In the genomic region with DNA sequence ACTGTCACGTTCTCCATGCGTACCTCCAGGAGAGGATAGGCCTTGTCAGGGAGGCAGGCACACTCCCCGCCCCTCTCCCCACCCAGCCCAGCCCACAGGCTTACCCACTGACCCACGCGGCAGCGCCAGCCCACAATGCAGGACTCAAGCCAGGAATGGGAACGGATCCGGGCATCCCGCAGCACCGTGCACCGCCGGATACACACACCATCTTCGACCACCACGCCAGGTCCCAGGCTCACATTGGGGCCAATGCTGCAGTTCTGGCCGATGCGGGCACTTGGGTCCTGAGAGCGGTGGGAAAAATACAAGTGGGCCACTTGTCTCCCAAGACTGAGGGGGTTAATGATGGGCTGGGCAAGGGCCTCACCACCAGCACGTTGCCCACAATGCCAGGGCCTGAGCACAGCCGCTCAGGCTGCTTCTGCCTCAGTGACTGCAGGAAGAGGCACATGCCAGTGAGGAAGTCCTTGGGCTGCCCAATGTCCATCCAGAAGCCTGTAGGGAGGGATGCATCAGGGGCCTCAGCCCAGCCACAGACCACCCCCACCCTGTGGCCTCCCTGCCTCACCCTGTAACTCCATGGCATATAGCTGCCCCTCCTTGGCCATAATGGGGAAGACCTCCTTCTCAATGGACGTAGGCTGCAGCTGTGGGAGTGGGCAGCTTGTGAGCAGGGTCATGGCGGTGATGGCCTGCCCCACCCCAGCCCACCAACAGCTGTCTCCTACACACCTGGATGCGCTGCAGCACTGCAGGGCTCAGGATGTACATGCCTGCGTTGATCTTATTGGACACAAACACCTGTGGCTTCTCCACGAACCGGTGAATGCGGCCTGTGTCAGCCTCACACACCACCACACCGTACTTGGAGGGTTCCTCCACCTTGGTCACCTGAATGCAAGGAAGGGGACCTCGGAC, we compare ENCODE assay signal across 9 cellular contexts. TPM values are rescaled to one million over a fixed set of nuclear protein-coding genes. Genes with fewer than 3 reads are reported as not detected.
DNase-seq lines count a peak whose midpoint lies in the region; ATAC-seq, FAIRE-seq and TF ChIP-seq lines count a peak whose summit lies in the region.
"Had no signal": no experiment of that assay in that cellular context is flagged by ENCODE, and none has a peak within 500 bp of the region (broad histone marks: within the 10 kb centered on the region; RNA-seq: fewer than 3 reads in every experiment).

No MANE protein-coding gene starts in this region.

- peaks cover 39% of the 10 kb centered on the region for H4K20me1 ChIP-seq in DND-41 (ENCODE audit: insufficient read depth, low read length)
- no peaks in the 10 kb centered on the region for H4K20me1 ChIP-seq in PC-3 (ENCODE audit: low read length)

- POLR2A ChIA-PET in PC-3 (lab: Charles Lee; ENCODE audit: unreplicated experiment) = no interaction called here

- H3K9ac ChIP-seq in DND-41 (ENCODE audit: low read depth, low read length) = peak overlapping the region; percentile 96
- peak overlapping the region; percentile 98 for H3K9ac ChIP-seq in PC-3 (ENCODE audit: low read length)
- H3K9ac ChIP-seq in endodermal cell (ENCODE audit: extremely low read depth, low read length, poor library complexity, severe bottlenecking) = peak overlapping the region; percentile 98

- no peak for FAIRE-seq in pancreas (lab: Jason Lieb, UNC)

- DNase-seq in DND-41 (peak; percentile 4), PC-3 (no peak), endodermal cell (no peak), pancreas (peak in 3 of 6 donors; percentile 55 to 65 (median 57)), NCI-H1930 (lab: John Stamatoyannopoulos, UW) (no peak), NCI-H146 treated with DMSO at 0.1 percent for 48 hours (lab: John Stamatoyannopoulos, UW; ENCODE audit: unreplicated experiment) (no peak), NCI-H2196 treated with DMSO at 0.1 percent for 48 hours (lab: John Stamatoyannopoulos, UW; ENCODE audit: unreplicated experiment) (no peak), NCI-H1436 (lab: John Stamatoyannopoulos, UW) (no peak)

- intact Hi-C loops in PC-3 (cut with micrococcal nuclease) = no loop called here
- intact Hi-C loops in pancreas (cut with DNase I) = no loop called here

- H3K4me3 Mint-ChIP-seq in endodermal cell = peak overlapping the region; percentile 87

- H2AFZ ChIP-seq in DND-41 (ENCODE audit: low read depth, low read length) (no peak overlapping the region), PC-3 (ENCODE audit: low read length) (no peak overlapping the region)

- no TSS peak for BruUV-seq in PC-3 (replicated peaks; lab: Mats Ljungman, UMichigan)

- peaks cover 56% of the 10 kb centered on the region for H3K4me1 ChIP-seq in DND-41 (ENCODE audit: insufficient read depth, low read length)
- H3K4me1 ChIP-seq in PC-3 (ENCODE audit: insufficient read depth, low read length) = peaks cover 20% of the 10 kb centered on the region
- H3K4me1 ChIP-seq in endodermal cell (ENCODE audit: control insufficient read depth, insufficient read depth, low read length) = peaks cover 7% of the 10 kb centered on the region
- H3K4me1 ChIP-seq in pancreas = peaks cover 4 to 17% (median 10%) of the 10 kb centered on the region in 3 donors

- no peaks in the 10 kb centered on the region for H3K9me3 Mint-ChIP-seq in endodermal cell

- peaks cover 32% of the 10 kb centered on the region for H3K79me2 ChIP-seq in DND-41 (ENCODE audit: insufficient read depth, low read length)
- H3K79me2 ChIP-seq in PC-3 (ENCODE audit: low read length) = peaks cover 17% of the 10 kb centered on the region

- H3K27ac Mint-ChIP-seq in endodermal cell = peak overlapping the region; percentile 72

- CTCF ChIA-PET in PC-3 (lab: Charles Lee) = no interaction called here

- H3K4me3 ChIP-seq in DND-41 (ENCODE audit: low read depth in 1 of 2, low read length in 2 of 2) (peak overlapping the region; percentile 91 to 94; a peak in 3 of 4 replicates), PC-3 (ENCODE audit: low read length) (peak overlapping the region; percentile 98), endodermal cell (ENCODE audit: low read length) (peak overlapping the region; percentile 97), pancreas (peak overlapping the region in 3 of 4 donors; percentile 96 to 100 (median 100))

- H3K27me3 ChIP-seq in DND-41 (ENCODE audit: insufficient read depth, low read length, poor library complexity) (no peaks in the 10 kb centered on the region), PC-3 (ENCODE audit: low read length) (no peaks in the 10 kb centered on the region), endodermal cell (ENCODE audit: control insufficient read depth, insufficient read depth, low read length, poor library complexity, severe bottlenecking) (no peaks in the 10 kb centered on the region), pancreas (no peaks in the 10 kb centered on the region)

- H3K4me1 Mint-ChIP-seq in endodermal cell = peaks cover 13% of the 10 kb centered on the region

- 94 to 97% methylated on average over 20 to 28 of the region's 28 CpGs for WGBS in endodermal cell (ENCODE audit: insufficient coverage in 1 of 2, insufficient read length in 1 of 2), 2 experiments
- 54% methylated on average over 28 of the region's 28 CpGs for WGBS in pancreas, 2 donors

- no peak for TF ChIP-seq CTCF in DND-41 (IDR thresholded peaks at IDR 0.05; ENCODE audit: borderline replicate concordance, extremely low read depth, low read length, poor library complexity, severe bottlenecking)
- TF ChIP-seq CTCF in PC-3 (conservative IDR thresholded peaks at IDR 0.05; ENCODE audit: low read depth, low read length) = no peak
- TF ChIP-seq CTCF in endodermal cell (conservative IDR thresholded peaks at IDR 0.05) = no peak
- TF ChIP-seq CTCF in pancreas (IDR thresholded peaks at IDR 0.05) = no peak

- H3K9me2 ChIP-seq in PC-3 (replicated peaks; ENCODE audit: low read length) = no peaks in the 10 kb centered on the region

- H3K9me3 ChIP-seq in DND-41 (ENCODE audit: insufficient read depth, low read length, severe bottlenecking) (no peaks in the 10 kb centered on the region), PC-3 (ENCODE audit: low read length) (no peaks in the 10 kb centered on the region), endodermal cell (ENCODE audit: control insufficient read depth, low read length) (no peaks in the 10 kb centered on the region), pancreas (no peaks in the 10 kb centered on the region)

- H3F3A ChIP-seq in PC-3 (ENCODE audit: low read length, unreplicated experiment) = no peaks in the 10 kb centered on the region

- peak overlapping the region; percentile 88 for H3K27ac ChIP-seq in DND-41 (ENCODE audit: low read length)
- no peak overlapping the region for H3K27ac ChIP-seq in PC-3 (ENCODE audit: low read length)
- H3K27ac ChIP-seq in endodermal cell (ENCODE audit: low read depth, low read length) = no peak overlapping the region
- H3K27ac ChIP-seq in pancreas = peak overlapping the region in 1 of 4 donors; percentile 99

- H3K36me3 ChIP-seq in DND-41 (ENCODE audit: insufficient read depth, low read length) (peaks cover 53% of the 10 kb centered on the region), PC-3 (ENCODE audit: low read depth, low read length) (peaks cover 16% of the 10 kb centered on the region), endodermal cell (ENCODE audit: control insufficient read depth, insufficient read depth, low read length) (peaks cover 43% of the 10 kb centered on the region), pancreas (peaks cover 0 to 17% (median 8%) of the 10 kb centered on the region in 3 donors)

- ATAC-seq in DND-41 (ENCODE audit: insufficient read depth, low read depth) = no peak
- ATAC-seq in PC-3 = no peak
- ATAC-seq in pancreas = no peak
- ATAC-seq: activated CD4-positive, CD25-positive, alpha-beta regulatory T cell treated with anti-CD3 and anti-CD28 coated beads, Interleukin-2, amount 50 U/mL, for 24 hours had no signal

- peak overlapping the region; percentile 98 for H3K4me2 ChIP-seq in DND-41 (ENCODE audit: insufficient read depth, low read length)
- peak overlapping the region; percentile 96 for H3K4me2 ChIP-seq in PC-3 (ENCODE audit: low read length)

- H3K27me3 Mint-ChIP-seq in endodermal cell (ENCODE audit: insufficient read depth) = peaks cover 4% of the 10 kb centered on the region

- H3K36me3 Mint-ChIP-seq in endodermal cell (ENCODE audit: low read depth) = peaks cover 23% of the 10 kb centered on the region

RNA-seq across cellular contexts. Expression of a gene that starts 1.6 kb away (rescaled TPM):
- total RNA-seq in PC-3 (2014; rRNA removed) = 69.5 and 83.9 TPM in 2 replicates
- 10 to 100 TPM; 35.5 to 38.2 TPM for total RNA-seq in endodermal cell
- 20.3 TPM for polyA plus RNA-seq in endodermal cell (2013, experiment 1 of 2)
- polyA plus RNA-seq in endodermal cell (2013, experiment 2 of 2) = 19.3 TPM
- total RNA-seq in pancreas = 10 to 100 TPM; 22.4 to 46.7 (median 31.4) TPM
- polyA plus RNA-seq in pancreas = 10 to 100 TPM; 35.9 to 38.1 TPM

RNA-seq across cellular contexts. Expression of a gene that starts 2.6 kb away (rescaled TPM):
- total RNA-seq in PC-3 (2014; rRNA removed) = 1.8 and 2.1 TPM in 2 replicates
- 1 to 10 TPM; 1.4 to 3.0 TPM for total RNA-seq in endodermal cell
- polyA plus RNA-seq in endodermal cell (2013, experiment 1 of 2) = 1.5 TPM
- polyA plus RNA-seq in endodermal cell (2013, experiment 2 of 2) = 1.7 TPM
- not detected for total RNA-seq in pancreas
- 1 to 10 TPM; 3.9 to 4.0 TPM for polyA plus RNA-seq in pancreas

RNA-seq across cellular contexts. Expression of a gene that starts 32.8 kb away (rescaled TPM):
- total RNA-seq in PC-3 (2014; rRNA removed) (38.6 and 43.0 TPM in 2 replicates), endodermal cell (10 to 100 TPM; 47.3 to 47.6 TPM), pancreas (10 to 100 TPM; 13.5 to 27.6 (median 18.3) TPM)
- 38.6 TPM for polyA plus RNA-seq in endodermal cell (2013, experiment 1 of 2)
- 33.5 TPM for polyA plus RNA-seq in endodermal cell (2013, experiment 2 of 2)
- polyA plus RNA-seq in pancreas = 10 to 100 TPM; 21.8 to 24.3 TPM

RNA-seq across cellular contexts. Expression of a gene that starts 32.8 kb away (rescaled TPM):
- total RNA-seq in PC-3 (2014; rRNA removed) = 1.7 and 2.8 TPM in 2 replicates
- 10 to 100 TPM; 30.8 to 35.5 TPM for total RNA-seq in endodermal cell
- polyA plus RNA-seq in endodermal cell (2013, experiment 1 of 2) = 21.9 TPM
- 17.2 TPM for polyA plus RNA-seq in endodermal cell (2013, experiment 2 of 2)
- 10 to 100 TPM; 17.2 to 36.5 (median 21.6) TPM for total RNA-seq in pancreas
- 100 to 1,000 TPM in 1 of 2 donors, 10 to 100 TPM in 1; 83.0 to 150 TPM for polyA plus RNA-seq in pancreas

RNA-seq across cellular contexts. Expression of a gene that starts 48.0 kb away (rescaled TPM):
- total RNA-seq in PC-3 (2014; rRNA removed) = 236 and 246 TPM in 2 replicates
- 100 to 1,000 TPM; 188 to 216 TPM for total RNA-seq in endodermal cell
- 90.5 TPM for polyA plus RNA-seq in endodermal cell (2013, experiment 1 of 2)
- polyA plus RNA-seq in endodermal cell (2013, experiment 2 of 2) = 84.2 TPM
- total RNA-seq in pancreas = 10 to 100 TPM; 41.2 to 57.3 (median 49.3) TPM
- polyA plus RNA-seq in pancreas = 10 to 100 TPM; 26.1 to 39.3 TPM
